In genomic region chr5:176910161-176910560, GRCh38 we compare ENCODE assay signal across 2 cellular contexts.
TF ChIP-seq lines count a peak whose summit lies in the region.

No MANE protein-coding gene starts in this region.

TF ChIP-seq in SK-N-SH treated with all-trans-retinoic acid at 6 μM for 48 hours, 23 proteins besides CTCF, POLR2A, EP300 and RAD21:
- TF ChIP-seq ISL1 (CRISPR knock-in tag; IDR thresholded peaks at IDR 0.05) (peak; percentile 31; the same call in 1 of the 2 replicates), RARB (CRISPR knock-in tag; IDR thresholded peaks at IDR 0.05) (no peak)

TF ChIP-seq in SK-N-SH, 30 proteins besides CTCF, POLR2A, EP300 and RAD21:
- no peak for TF ChIP-seq NRF1 (IDR thresholded peaks at IDR 0.05; ENCODE audit: low read depth, low read length)
- TF ChIP-seq, protein P1, sequence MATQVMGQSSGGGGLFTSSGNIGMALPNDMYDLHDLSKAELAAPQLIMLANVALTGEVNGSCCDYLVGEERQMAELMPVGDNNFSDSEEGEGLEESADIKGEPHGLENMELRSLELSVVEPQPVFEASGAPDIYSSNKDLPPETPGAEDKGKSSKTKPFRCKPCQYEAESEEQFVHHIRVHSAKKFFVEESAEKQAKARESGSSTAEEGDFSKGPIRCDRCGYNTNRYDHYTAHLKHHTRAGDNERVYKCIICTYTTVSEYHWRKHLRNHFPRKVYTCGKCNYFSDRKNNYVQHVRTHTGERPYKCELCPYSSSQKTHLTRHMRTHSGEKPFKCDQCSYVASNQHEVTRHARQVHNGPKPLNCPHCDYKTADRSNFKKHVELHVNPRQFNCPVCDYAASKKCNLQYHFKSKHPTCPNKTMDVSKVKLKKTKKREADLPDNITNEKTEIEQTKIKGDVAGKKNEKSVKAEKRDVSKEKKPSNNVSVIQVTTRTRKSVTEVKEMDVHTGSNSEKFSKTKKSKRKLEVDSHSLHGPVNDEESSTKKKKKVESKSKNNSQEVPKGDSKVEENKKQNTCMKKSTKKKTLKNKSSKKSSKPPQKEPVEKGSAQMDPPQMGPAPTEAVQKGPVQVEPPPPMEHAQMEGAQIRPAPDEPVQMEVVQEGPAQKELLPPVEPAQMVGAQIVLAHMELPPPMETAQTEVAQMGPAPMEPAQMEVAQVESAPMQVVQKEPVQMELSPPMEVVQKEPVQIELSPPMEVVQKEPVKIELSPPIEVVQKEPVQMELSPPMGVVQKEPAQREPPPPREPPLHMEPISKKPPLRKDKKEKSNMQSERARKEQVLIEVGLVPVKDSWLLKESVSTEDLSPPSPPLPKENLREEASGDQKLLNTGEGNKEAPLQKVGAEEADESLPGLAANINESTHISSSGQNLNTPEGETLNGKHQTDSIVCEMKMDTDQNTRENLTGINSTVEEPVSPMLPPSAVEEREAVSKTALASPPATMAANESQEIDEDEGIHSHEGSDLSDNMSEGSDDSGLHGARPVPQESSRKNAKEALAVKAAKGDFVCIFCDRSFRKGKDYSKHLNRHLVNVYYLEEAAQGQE (IDR thresholded peaks at IDR 0.05; ENCODE audit: low read depth, low read length), result no peak
- no peak for TF ChIP-seq TEAD4 (IDR thresholded peaks at IDR 0.05; ENCODE audit: borderline replicate concordance, insufficient read depth)
- no peak for TF ChIP-seq SIN3A (IDR thresholded peaks at IDR 0.05; ENCODE audit: borderline replicate concordance, low read depth, low read length)
- no peak for TF ChIP-seq CHD2 (IDR thresholded peaks at IDR 0.05; ENCODE audit: low read length, partially characterized antibody)
- no peak for TF ChIP-seq RCOR1 (IDR thresholded peaks at IDR 0.05; ENCODE audit: low read length)
- TF ChIP-seq TCF12 (IDR thresholded peaks at IDR 0.05), result no peak
- TF ChIP-seq POLR2AphosphoS5 (IDR thresholded peaks at IDR 0.05; ENCODE audit: low read depth, low read length), result no peak
- no peak for TF ChIP-seq MXI1 (IDR thresholded peaks at IDR 0.05; ENCODE audit: low read depth, low read length)
- TF ChIP-seq TAF1 (IDR thresholded peaks at IDR 0.05; ENCODE audit: borderline replicate concordance, low read depth, low read length), result no peak
- TF ChIP-seq RXRA (IDR thresholded peaks at IDR 0.05; ENCODE audit: borderline replicate concordance, low read depth), result no peak
- no peak for TF ChIP-seq IRF3 (IDR thresholded peaks at IDR 0.05; ENCODE audit: low read depth, low read length)
- TF ChIP-seq ZBTB33 (IDR thresholded peaks at IDR 0.05; ENCODE audit: borderline replicate concordance, low read depth), result no peak
- no peak for TF ChIP-seq JUND (IDR thresholded peaks at IDR 0.05)
- no peak for TF ChIP-seq FOXJ3 (CRISPR knock-in tag; IDR thresholded peaks at IDR 0.05)
- TF ChIP-seq EZH2phosphoT487 (IDR thresholded peaks at IDR 0.05; ENCODE audit: borderline replicate concordance, low read depth), result no peak
- no peak for TF ChIP-seq GATA2 (CRISPR knock-in tag; IDR thresholded peaks at IDR 0.05)
